In the genomic region with DNA sequence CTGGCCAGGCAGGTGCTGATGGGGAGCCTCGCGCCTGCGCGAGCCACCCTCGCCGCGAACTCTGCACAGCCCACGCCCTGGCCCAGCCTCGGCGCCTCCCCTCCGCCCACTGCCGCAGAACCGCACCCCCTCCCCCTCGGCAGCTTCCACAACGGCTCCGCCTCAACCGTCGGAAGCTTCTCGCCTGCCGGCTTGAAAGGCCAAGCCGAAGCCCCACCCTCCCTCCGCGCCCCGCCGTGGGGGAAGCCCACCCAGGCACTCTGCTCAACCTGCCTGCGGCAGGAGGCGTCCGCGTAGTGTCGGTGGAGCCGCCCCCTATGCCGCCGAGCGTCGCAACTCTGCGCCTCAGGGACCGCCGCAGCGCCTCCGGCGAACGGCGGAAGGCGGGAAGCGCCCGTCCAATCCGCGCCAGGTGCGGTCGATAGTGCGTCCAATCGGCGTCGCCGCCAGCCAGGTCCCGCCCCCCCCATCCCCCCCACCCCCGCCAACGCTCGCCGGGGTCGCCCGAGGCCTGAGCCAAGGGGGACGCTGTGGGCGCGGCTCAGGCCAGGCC, we compare ENCODE assay signal across 9 cellular contexts. TPM values are rescaled to one million over a fixed set of nuclear protein-coding genes. Genes with fewer than 3 reads are reported as not detected.
DNase-seq lines count a peak whose midpoint lies in the region; FAIRE-seq and TF ChIP-seq lines count a peak whose summit lies in the region.
"Had no signal": no experiment of that assay in that cellular context is flagged by ENCODE, and none has a peak within 500 bp of the region (broad histone marks: within the 10 kb centered on the region; RNA-seq: fewer than 3 reads in every experiment).

A gene with protein sequence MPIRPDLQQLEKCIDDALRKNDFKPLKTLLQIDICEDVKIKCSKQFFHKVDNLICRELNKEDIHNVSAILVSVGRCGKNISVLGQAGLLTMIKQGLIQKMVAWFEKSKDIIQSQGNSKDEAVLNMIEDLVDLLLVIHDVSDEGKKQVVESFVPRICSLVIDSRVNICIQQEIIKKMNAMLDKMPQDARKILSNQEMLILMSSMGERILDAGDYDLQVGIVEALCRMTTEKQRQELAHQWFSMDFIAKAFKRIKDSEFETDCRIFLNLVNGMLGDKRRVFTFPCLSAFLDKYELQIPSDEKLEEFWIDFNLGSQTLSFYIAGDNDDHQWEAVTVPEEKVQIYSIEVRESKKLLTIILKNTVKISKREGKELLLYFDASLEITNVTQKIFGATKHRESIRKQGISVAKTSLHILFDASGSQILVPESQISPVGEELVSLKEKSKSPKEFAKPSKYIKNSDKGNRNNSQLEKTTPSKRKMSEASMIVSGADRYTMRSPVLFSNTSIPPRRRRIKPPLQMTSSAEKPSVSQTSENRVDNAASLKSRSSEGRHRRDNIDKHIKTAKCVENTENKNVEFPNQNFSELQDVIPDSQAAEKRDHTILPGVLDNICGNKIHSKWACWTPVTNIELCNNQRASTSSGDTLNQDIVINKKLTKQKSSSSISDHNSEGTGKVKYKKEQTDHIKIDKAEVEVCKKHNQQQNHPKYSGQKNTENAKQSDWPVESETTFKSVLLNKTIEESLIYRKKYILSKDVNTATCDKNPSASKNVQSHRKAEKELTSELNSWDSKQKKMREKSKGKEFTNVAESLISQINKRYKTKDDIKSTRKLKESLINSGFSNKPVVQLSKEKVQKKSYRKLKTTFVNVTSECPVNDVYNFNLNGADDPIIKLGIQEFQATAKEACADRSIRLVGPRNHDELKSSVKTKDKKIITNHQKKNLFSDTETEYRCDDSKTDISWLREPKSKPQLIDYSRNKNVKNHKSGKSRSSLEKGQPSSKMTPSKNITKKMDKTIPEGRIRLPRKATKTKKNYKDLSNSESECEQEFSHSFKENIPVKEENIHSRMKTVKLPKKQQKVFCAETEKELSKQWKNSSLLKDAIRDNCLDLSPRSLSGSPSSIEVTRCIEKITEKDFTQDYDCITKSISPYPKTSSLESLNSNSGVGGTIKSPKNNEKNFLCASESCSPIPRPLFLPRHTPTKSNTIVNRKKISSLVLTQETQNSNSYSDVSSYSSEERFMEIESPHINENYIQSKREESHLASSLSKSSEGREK (N-terminal part only) (minus strand): TSS at position 342 of the 553 bp plus-strand sequence. CDS start 11,224 bp downstream, outside the sequence.

- peak within 1 kb of the TSS; percentile 46 for H3K4me3 ChIP-seq in HFF-Myc (replicated peaks; ENCODE audit: low read depth, low read length)
- peak within 1 kb of the TSS; percentile 72 for H3K4me3 ChIP-seq in bronchial epithelial cell (ENCODE audit: low read depth, low read length)

- H3K36me3 ChIP-seq in bronchial epithelial cell (ENCODE audit: control insufficient read depth, insufficient read depth, low read length): no peaks in the 10 kb centered on the region

- no peak for TF ChIP-seq POLR2A in H54 (IDR thresholded peaks at IDR 0.05; ENCODE audit: low read depth, low read length)

- peak; percentile 85 for DNase-seq in 8988T
- no peak for DNase-seq in HFF-Myc (ENCODE audit: extremely low read depth, low read depth)
- DNase-seq in bronchial epithelial cell (ENCODE audit: low read depth): no peak
- DNase-seq in kidney tubule cell (ENCODE audit: low spot score): peak; percentile 35
- DNase-seq in stimulated activated CD4-positive, alpha-beta T cell treated with anti-CD3 and anti-CD28 coated beads, Interleukin-4, amount 100 ng/mL, for 24 hours: peak; percentile 61
- no peak for DNase-seq in DMS 273 (lab: John Stamatoyannopoulos, UW; ENCODE audit: unreplicated experiment)
- DNase-seq in H54 (ENCODE audit: insufficient read length, low spot score): no peak

- peak within 1 kb of the TSS; percentile 93 for H3K27ac ChIP-seq in VCaP
- H3K27ac ChIP-seq: epithelial cell of prostate had no signal

- FAIRE-seq in bronchial epithelial cell (lab: Jason Lieb, UNC) (no peak), H54 (lab: Jason Lieb, UNC) (no peak)

- TF ChIP-seq CTCF in HFF-Myc (IDR thresholded peaks at IDR 0.05; ENCODE audit: low read depth, low read length, missing control alignments) (no peak), VCaP (conservative IDR thresholded peaks at IDR 0.05) (no peak), bronchial epithelial cell (IDR thresholded peaks at IDR 0.05; ENCODE audit: insufficient read depth, low read length, severe bottlenecking) (no peak)

- no peaks in the 10 kb centered on the region for H3K27me3 ChIP-seq in bronchial epithelial cell (ENCODE audit: control insufficient read depth, insufficient read depth, low read length)

RNA-seq across cellular contexts. Expression of the gene that starts here (rescaled TPM):
- total RNA-seq in bronchial epithelial cell: 0.26 and 0.51 TPM in 2 replicates

Comparison
In these comparisons a context has a peak if more than half of its experiments do, and no peak if none do; other contexts are left out.
1. DNase-seq: peak in 8988T (single experiment), kidney tubule cell (single experiment) and stimulated activated CD4-positive, alpha-beta T cell treated with anti-CD3 and anti-CD28 coated beads, Interleukin-4, amount 100 ng/mL, for 24 hours (single experiment); none in HFF-Myc (single experiment), bronchial epithelial cell (single experiment), DMS 273 (single experiment) and H54 (single experiment).